ENCODE assay signal across 1 cellular context in the genomic region with DNA sequence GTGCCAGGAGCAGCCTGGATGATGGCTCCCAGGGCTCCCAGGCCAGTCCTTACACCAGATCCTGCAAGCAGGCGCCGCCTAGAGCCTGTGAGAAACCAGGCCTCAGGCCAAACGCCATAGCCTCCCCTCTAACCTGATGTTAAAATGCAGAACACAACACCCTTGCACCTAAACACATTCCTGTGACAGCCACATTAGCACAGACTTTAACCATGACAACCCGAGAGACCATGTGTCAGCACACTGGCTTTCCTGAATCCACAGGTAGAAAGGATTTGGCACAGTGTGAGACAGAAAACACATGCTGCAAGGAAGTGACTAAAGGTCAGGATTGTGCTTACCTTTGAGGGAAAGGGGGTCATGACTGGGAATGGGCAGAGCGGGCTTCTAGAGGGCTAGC.
TF ChIP-seq lines count a peak whose summit lies in the region.

No MANE protein-coding gene starts in this region.

TF ChIP-seq in HepG2, 621 proteins besides CTCF, POLR2A, EP300 and RAD21 (continued from another document and continues in another):
- TF ChIP-seq ZBTB49 (CRISPR knock-in tag; IDR thresholded peaks at IDR 0.05; ENCODE audit: borderline replicate concordance) = no peak
- TF ChIP-seq ZSCAN5A (CRISPR knock-in tag; IDR thresholded peaks at IDR 0.05; ENCODE audit: borderline replicate concordance) = no peak
- TF ChIP-seq, protein P1, sequence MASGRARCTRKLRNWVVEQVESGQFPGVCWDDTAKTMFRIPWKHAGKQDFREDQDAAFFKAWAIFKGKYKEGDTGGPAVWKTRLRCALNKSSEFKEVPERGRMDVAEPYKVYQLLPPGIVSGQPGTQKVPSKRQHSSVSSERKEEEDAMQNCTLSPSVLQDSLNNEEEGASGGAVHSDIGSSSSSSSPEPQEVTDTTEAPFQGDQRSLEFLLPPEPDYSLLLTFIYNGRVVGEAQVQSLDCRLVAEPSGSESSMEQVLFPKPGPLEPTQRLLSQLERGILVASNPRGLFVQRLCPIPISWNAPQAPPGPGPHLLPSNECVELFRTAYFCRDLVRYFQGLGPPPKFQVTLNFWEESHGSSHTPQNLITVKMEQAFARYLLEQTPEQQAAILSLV (CRISPR knock-in tag; IDR thresholded peaks at IDR 0.05; ENCODE audit: borderline replicate concordance) = no peak
- TF ChIP-seq ZNF550 (CRISPR knock-in tag; IDR thresholded peaks at IDR 0.05; ENCODE audit: borderline replicate concordance) = no peak
- TF ChIP-seq YEATS4 (CRISPR knock-in tag; IDR thresholded peaks at IDR 0.05; ENCODE audit: borderline replicate concordance) = no peak
- TF ChIP-seq BHLHE40 (IDR thresholded peaks at IDR 0.05; ENCODE audit: low read length) = no peak
- no peak for TF ChIP-seq ZNF318 (CRISPR knock-in tag; IDR thresholded peaks at IDR 0.05)
- TF ChIP-seq REL (CRISPR knock-in tag; conservative IDR thresholded peaks at IDR 0.05) = no peak
- no peak for TF ChIP-seq ZNF557 (CRISPR knock-in tag; IDR thresholded peaks at IDR 0.05)
- no peak for TF ChIP-seq JUND (CRISPR knock-in tag; IDR thresholded peaks at IDR 0.05)
- no peak for TF ChIP-seq ZNF543 (CRISPR knock-in tag; IDR thresholded peaks at IDR 0.05)
- no peak for TF ChIP-seq TBL1XR1 (IDR thresholded peaks at IDR 0.05; ENCODE audit: borderline replicate concordance, low read length, partially characterized antibody)
- no peak for TF ChIP-seq ZNF326 (CRISPR knock-in tag; IDR thresholded peaks at IDR 0.05; ENCODE audit: borderline replicate concordance)
- TF ChIP-seq HIC2 (CRISPR knock-in tag; IDR thresholded peaks at IDR 0.05; ENCODE audit: low read depth) = no peak
- TF ChIP-seq, protein P2, sequence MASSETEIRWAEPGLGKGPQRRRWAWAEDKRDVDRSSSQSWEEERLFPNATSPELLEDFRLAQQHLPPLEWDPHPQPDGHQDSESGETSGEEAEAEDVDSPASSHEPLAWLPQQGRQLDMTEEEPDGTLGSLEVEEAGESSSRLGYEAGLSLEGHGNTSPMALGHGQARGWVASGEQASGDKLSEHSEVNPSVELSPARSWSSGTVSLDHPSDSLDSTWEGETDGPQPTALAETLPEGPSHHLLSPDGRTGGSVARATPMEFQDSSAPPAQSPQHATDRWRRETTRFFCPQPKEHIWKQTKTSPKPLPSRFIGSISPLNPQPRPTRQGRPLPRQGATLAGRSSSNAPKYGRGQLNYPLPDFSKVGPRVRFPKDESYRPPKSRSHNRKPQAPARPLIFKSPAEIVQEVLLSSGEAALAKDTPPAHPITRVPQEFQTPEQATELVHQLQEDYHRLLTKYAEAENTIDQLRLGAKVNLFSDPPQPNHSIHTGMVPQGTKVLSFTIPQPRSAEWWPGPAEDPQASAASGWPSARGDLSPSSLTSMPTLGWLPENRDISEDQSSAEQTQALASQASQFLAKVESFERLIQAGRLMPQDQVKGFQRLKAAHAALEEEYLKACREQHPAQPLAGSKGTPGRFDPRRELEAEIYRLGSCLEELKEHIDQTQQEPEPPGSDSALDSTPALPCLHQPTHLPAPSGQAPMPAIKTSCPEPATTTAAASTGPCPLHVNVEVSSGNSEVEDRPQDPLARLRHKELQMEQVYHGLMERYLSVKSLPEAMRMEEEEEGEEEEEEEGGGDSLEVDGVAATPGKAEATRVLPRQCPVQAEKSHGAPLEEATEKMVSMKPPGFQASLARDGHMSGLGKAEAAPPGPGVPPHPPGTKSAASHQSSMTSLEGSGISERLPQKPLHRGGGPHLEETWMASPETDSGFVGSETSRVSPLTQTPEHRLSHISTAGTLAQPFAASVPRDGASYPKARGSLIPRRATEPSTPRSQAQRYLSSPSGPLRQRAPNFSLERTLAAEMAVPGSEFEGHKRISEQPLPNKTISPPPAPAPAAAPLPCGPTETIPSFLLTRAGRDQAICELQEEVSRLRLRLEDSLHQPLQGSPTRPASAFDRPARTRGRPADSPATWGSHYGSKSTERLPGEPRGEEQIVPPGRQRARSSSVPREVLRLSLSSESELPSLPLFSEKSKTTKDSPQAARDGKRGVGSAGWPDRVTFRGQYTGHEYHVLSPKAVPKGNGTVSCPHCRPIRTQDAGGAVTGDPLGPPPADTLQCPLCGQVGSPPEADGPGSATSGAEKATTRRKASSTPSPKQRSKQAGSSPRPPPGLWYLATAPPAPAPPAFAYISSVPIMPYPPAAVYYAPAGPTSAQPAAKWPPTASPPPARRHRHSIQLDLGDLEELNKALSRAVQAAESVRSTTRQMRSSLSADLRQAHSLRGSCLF (CRISPR knock-in tag; IDR thresholded peaks at IDR 0.05; ENCODE audit: borderline replicate concordance) = no peak
- TF ChIP-seq ZSCAN30 (CRISPR knock-in tag; IDR thresholded peaks at IDR 0.05) = no peak
- TF ChIP-seq, protein P3, sequence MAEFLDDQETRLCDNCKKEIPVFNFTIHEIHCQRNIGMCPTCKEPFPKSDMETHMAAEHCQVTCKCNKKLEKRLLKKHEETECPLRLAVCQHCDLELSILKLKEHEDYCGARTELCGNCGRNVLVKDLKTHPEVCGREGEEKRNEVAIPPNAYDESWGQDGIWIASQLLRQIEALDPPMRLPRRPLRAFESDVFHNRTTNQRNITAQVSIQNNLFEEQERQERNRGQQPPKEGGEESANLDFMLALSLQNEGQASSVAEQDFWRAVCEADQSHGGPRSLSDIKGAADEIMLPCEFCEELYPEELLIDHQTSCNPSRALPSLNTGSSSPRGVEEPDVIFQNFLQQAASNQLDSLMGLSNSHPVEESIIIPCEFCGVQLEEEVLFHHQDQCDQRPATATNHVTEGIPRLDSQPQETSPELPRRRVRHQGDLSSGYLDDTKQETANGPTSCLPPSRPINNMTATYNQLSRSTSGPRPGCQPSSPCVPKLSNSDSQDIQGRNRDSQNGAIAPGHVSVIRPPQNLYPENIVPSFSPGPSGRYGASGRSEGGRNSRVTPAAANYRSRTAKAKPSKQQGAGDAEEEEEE (CRISPR knock-in tag; IDR thresholded peaks at IDR 0.05; ENCODE audit: borderline replicate concordance) = no peak
- TF ChIP-seq HES4 (CRISPR knock-in tag; IDR thresholded peaks at IDR 0.05; ENCODE audit: borderline replicate concordance) = no peak
- TF ChIP-seq, protein P4, sequence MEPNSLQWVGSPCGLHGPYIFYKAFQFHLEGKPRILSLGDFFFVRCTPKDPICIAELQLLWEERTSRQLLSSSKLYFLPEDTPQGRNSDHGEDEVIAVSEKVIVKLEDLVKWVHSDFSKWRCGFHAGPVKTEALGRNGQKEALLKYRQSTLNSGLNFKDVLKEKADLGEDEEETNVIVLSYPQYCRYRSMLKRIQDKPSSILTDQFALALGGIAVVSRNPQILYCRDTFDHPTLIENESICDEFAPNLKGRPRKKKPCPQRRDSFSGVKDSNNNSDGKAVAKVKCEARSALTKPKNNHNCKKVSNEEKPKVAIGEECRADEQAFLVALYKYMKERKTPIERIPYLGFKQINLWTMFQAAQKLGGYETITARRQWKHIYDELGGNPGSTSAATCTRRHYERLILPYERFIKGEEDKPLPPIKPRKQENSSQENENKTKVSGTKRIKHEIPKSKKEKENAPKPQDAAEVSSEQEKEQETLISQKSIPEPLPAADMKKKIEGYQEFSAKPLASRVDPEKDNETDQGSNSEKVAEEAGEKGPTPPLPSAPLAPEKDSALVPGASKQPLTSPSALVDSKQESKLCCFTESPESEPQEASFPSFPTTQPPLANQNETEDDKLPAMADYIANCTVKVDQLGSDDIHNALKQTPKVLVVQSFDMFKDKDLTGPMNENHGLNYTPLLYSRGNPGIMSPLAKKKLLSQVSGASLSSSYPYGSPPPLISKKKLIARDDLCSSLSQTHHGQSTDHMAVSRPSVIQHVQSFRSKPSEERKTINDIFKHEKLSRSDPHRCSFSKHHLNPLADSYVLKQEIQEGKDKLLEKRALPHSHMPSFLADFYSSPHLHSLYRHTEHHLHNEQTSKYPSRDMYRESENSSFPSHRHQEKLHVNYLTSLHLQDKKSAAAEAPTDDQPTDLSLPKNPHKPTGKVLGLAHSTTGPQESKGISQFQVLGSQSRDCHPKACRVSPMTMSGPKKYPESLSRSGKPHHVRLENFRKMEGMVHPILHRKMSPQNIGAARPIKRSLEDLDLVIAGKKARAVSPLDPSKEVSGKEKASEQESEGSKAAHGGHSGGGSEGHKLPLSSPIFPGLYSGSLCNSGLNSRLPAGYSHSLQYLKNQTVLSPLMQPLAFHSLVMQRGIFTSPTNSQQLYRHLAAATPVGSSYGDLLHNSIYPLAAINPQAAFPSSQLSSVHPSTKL (CRISPR knock-in tag; IDR thresholded peaks at IDR 0.05) = peak; percentile 60
- TF ChIP-seq KDM1A (CRISPR knock-in tag; IDR thresholded peaks at IDR 0.05) = no peak
- TF ChIP-seq NRL (CRISPR knock-in tag; IDR thresholded peaks at IDR 0.05; ENCODE audit: borderline replicate concordance) = no peak
- no peak for TF ChIP-seq SAFB2 (CRISPR knock-in tag; IDR thresholded peaks at IDR 0.05; ENCODE audit: borderline replicate concordance, low read depth)
- no peak for TF ChIP-seq ZNF577 (CRISPR knock-in tag; IDR thresholded peaks at IDR 0.05; ENCODE audit: borderline replicate concordance, low read depth)
